8 cellular contexts compared by ENCODE assay signal in genomic region chr14:20412876-20413784, GRCh38. TPM values are rescaled to one million over a fixed set of nuclear protein-coding genes. Genes with fewer than 3 reads are reported as not detected.
DNase-seq lines count a peak whose midpoint lies in the region; ATAC-seq and TF ChIP-seq lines count a peak whose summit lies in the region.

Gene TEP1 (minus strand): TSS chr14:20413501. CDS start chr14:20408439, 5,062 bp downstream.

- H4K91ac ChIP-seq in IMR-90 (ENCODE audit: insufficient read depth, low read depth, low read length): peak within 1 kb of the TSS; percentile 83

- ATAC-seq in GM21423 (IDR thresholded peaks at IDR 0.05; ENCODE audit: unreplicated experiment): peak; percentile 66
- peak; percentile 93 for ATAC-seq in IMR-90 (ENCODE audit: low read depth)

- POLR2A ChIA-PET in Caco-2 (lab: Charles Lee) (interaction anchor here (0.6 to 2.0 kb wide), 8 partner anchors 42 to 167 kb away, joined by 3 to 11 read pairs (median 5); partner anchors contain the start of genes APEX1, OSGEP, PARP2 and PIP4P1), IMR-90 (lab: Charles Lee; ENCODE audit: unreplicated experiment) (interaction anchor here (0.6 to 0.7 kb wide), 2 partner anchors 22 to 48 kb away, joined by 7 to 18 read pairs; partner anchors contain the start of gene PIP4P1)

- H3K18ac ChIP-seq in IMR-90 (ENCODE audit: low read depth, low read length): peak within 1 kb of the TSS; percentile 50

- peak within 1 kb of the TSS; percentile 87 for H4K5ac ChIP-seq in IMR-90 (ENCODE audit: low read depth, low read length)

- peak; percentile 80 for TF ChIP-seq POLR2A in IMR-90 (IDR thresholded peaks at IDR 0.05; ENCODE audit: low read depth, low read length)

- peak within 1 kb of the TSS; percentile 13 for H2AK5ac ChIP-seq in IMR-90 (ENCODE audit: low read depth, low read length)

- H3K27me3 ChIP-seq in Caco-2 (replicated peaks; ENCODE audit: control insufficient read depth, insufficient read depth, low read length) (no peaks in the 10 kb centered on the region), IMR-90 (ENCODE audit: control insufficient read depth, insufficient read depth, low read length) (0 out of 2 replicates have a peak, but pooled peaks cover 1% of the 10 kb centered on the region), mononuclear cell (ENCODE audit: insufficient read depth, low read length) (no peaks in the 10 kb centered on the region)

- peak within 1 kb of the TSS; percentile 86 for H3K9ac ChIP-seq in IMR-90 (ENCODE audit: low read depth, low read length)

- TF ChIP-seq CTCF in Caco-2 (IDR thresholded peaks at IDR 0.05; ENCODE audit: insufficient read depth in 1 of 2, low read depth in 1 of 2, low read length in 1 of 2, severe bottlenecking in 1 of 2, unreplicated experiment in 1 of 2) (no peak), IMR-90 (conservative IDR thresholded peaks at IDR 0.05; ENCODE audit: low read depth, low read length) (no peak)

- peaks cover 4 to 27% of the 10 kb centered on the region in 2 experiments; a peak in 3 of 4 replicates for H3K79me1 ChIP-seq in IMR-90 (ENCODE audit: low read depth in 1 of 2, low read length in 2 of 2)

- BruUV-seq in Caco-2 (replicated peaks; lab: Mats Ljungman, UMichigan) (no TSS peak), IMR-90 (replicated peaks; lab: Mats Ljungman, UMichigan) (no TSS peak)

- CTCF ChIA-PET in Caco-2 (lab: Charles Lee): interaction anchor here (0.6 kb wide), 1 partner anchor 245 kb away, joined by 3 read pairs; no protein-coding TSS in a partner anchor
- CTCF ChIA-PET in IMR-90 (lab: Yijun Ruan, JAX): interaction anchor here (0.6 kb wide), 2 partner anchors 73 to 218 kb away, joined by 3 to 5 read pairs; no protein-coding TSS in a partner anchor

- H2AFZ ChIP-seq in IMR-90 (replicated peaks; ENCODE audit: low read length, poor library complexity): peak within 1 kb of the TSS; percentile 99

- peak within 1 kb of the TSS; percentile 42; the same call in 1 of the 3 replicates for H2BK15ac ChIP-seq in IMR-90 (ENCODE audit: low read depth, low read length)

- H2BK20ac ChIP-seq in IMR-90 (ENCODE audit: low read depth, low read length): no peak within 1 kb of the TSS; the same call in 1 of the 2 replicates

- no peaks in the 10 kb centered on the region for H4K20me1 ChIP-seq in IMR-90 (ENCODE audit: insufficient read depth, low read length)

- peak within 1 kb of the TSS; percentile 86 for H3K14ac ChIP-seq in IMR-90 (replicated peaks; ENCODE audit: low read depth, low read length)

- H3K9me3 Mint-ChIP-seq in Caco-2 (ENCODE audit: unreplicated experiment): no peaks in the 10 kb centered on the region

- peaks cover 31% of the 10 kb centered on the region for H3K4me1 ChIP-seq in Caco-2
- peaks cover 6% of the 10 kb centered on the region for H3K4me1 ChIP-seq in IMR-90 (ENCODE audit: control insufficient read depth, insufficient read depth, low read length)
- H3K4me1 ChIP-seq in mononuclear cell (ENCODE audit: insufficient read depth, low read length): peaks cover 46% of the 10 kb centered on the region

- dilution Hi-C loops in IMR-90 (cut with HindIII; ENCODE audit: low sequenced_read_pairs, unreplicated experiment): no loop called here

- intact Hi-C loops in Caco-2 (cut with micrococcal nuclease; ENCODE audit: unreplicated experiment): loop anchor here (1.0 to 10.0 kb wide), 3 partner anchors 56 to 194 kb away; partner anchors contain the start of gene PNP
- intact Hi-C loops in IMR-90 (cut with micrococcal nuclease): loop anchor here (1.0 to 2.0 kb wide), 3 partner anchors 43 to 270 kb away; partner anchors contain the start of gene PARP2

- 0% methylated on average over 9 of the region's 44 CpGs; no CpG with 5 or more reads in 1 of the 2 experiments for WGBS in IMR-90 (ENCODE audit: extremely low coverage in 2 of 2, insufficient read length in 1 of 2), 2 experiments

- DNase-seq in Caco-2: peak; percentile 85 to 88
- peak; percentile 79 for DNase-seq in IMR-90
- DNase-seq in OCI-M1 (lab: John Stamatoyannopoulos, UW): peak; percentile 80
- peak; percentile 52 for DNase-seq in activated T-cell treated with anti-CD3 and anti-CD28 coated beads for 4 hours
- DNase-seq in epithelial cell of prostate (ENCODE audit: low read depth, low spot score): no peak
- peak; percentile 50 to 59 for DNase-seq in stimulated activated CD8-positive, alpha-beta memory T cell treated with anti-CD3 and anti-CD28 coated beads, Interleukin-2, amount 100 ng/mL, for 1 hour (ENCODE audit: low read depth in 2 of 2)

- H3K4me3 Mint-ChIP-seq in Caco-2 (ENCODE audit: unreplicated experiment): peak within 1 kb of the TSS; percentile 97

- peaks cover 6% of the 10 kb centered on the region for H3K36me3 Mint-ChIP-seq in Caco-2 (ENCODE audit: insufficient read depth, unreplicated experiment)

- H3K23ac ChIP-seq in IMR-90 (ENCODE audit: low read depth, low read length): peak within 1 kb of the TSS; percentile 90

- H3K9me1 ChIP-seq in IMR-90 (ENCODE audit: insufficient read depth, low read length): 0 out of 2 replicates have a peak, but pooled peaks cover 4% of the 10 kb centered on the region

- in situ Hi-C loops in IMR-90 (cut with MboI; ENCODE audit: low sequenced_read_pairs): loop anchor here (5.0 to 10.0 kb wide), 2 partner anchors 199 to 272 kb away; partner anchors contain the start of genes ANG and RNASE4

- no peaks in the 10 kb centered on the region for H3K27me3 Mint-ChIP-seq in Caco-2 (ENCODE audit: insufficient read depth, unreplicated experiment)

- H3K27ac Mint-ChIP-seq in Caco-2 (ENCODE audit: unreplicated experiment): peak within 1 kb of the TSS; percentile 93

- no peaks in the 10 kb centered on the region for H3K36me3 ChIP-seq in Caco-2 (ENCODE audit: control insufficient read depth, insufficient read depth, low read length)
- peaks cover 2% of the 10 kb centered on the region for H3K36me3 ChIP-seq in IMR-90 (ENCODE audit: control insufficient read depth, insufficient read depth, low read length)

- H3K4me2 ChIP-seq in IMR-90 (ENCODE audit: low read depth, low read length): peak within 1 kb of the TSS; percentile 99

- peak within 1 kb of the TSS; percentile 87 for H3K4ac ChIP-seq in IMR-90 (ENCODE audit: low read depth, low read length)

- peak within 1 kb of the TSS; percentile 80 for H2AK9ac ChIP-seq in IMR-90 (replicated peaks; ENCODE audit: low read depth, low read length, poor library complexity)

- H3K56ac ChIP-seq in IMR-90 (ENCODE audit: extremely low read depth, insufficient read depth, low read length): peak within 1 kb of the TSS; percentile 81

- H4K8ac ChIP-seq in IMR-90 (ENCODE audit: low read depth in 2 of 2, low read length in 2 of 2): peak within 1 kb of the TSS; percentile 81 to 92

- peak within 1 kb of the TSS; percentile 97 for H3K4me3 ChIP-seq in Caco-2 (ENCODE audit: low read depth, low read length)
- H3K4me3 ChIP-seq in IMR-90 (ENCODE audit: insufficient read depth, low read depth, low read length): peak within 1 kb of the TSS; percentile 79
- peak within 1 kb of the TSS; percentile 72 for H3K4me3 ChIP-seq in mononuclear cell (ENCODE audit: low read length)

- H3K27ac ChIP-seq in IMR-90 (ENCODE audit: insufficient read depth, low read length): peak within 1 kb of the TSS; percentile 98
- peak within 1 kb of the TSS; percentile 95 for H3K27ac ChIP-seq in epithelial cell of prostate

- H3K9me3 ChIP-seq in Caco-2: no peaks in the 10 kb centered on the region
- H3K9me3 ChIP-seq in IMR-90 (ENCODE audit: control insufficient read depth, insufficient read depth, low read length): no peaks in the 10 kb centered on the region
- no peaks in the 10 kb centered on the region for H3K9me3 ChIP-seq in mononuclear cell (ENCODE audit: low read depth, low read length)

- peaks cover 18% of the 10 kb centered on the region for H3K4me1 Mint-ChIP-seq in Caco-2 (ENCODE audit: low read depth, unreplicated experiment)

- peak within 1 kb of the TSS; percentile 89 for H2BK5ac ChIP-seq in IMR-90 (ENCODE audit: low read depth, low read length, poor library complexity, severe bottlenecking)

- H2BK120ac ChIP-seq in IMR-90 (ENCODE audit: low read depth, low read length): peak within 1 kb of the TSS; percentile 70

- no peak for TF ChIP-seq RAD21 in IMR-90 (IDR thresholded peaks at IDR 0.05; ENCODE audit: low read length)

TF ChIP-seq in IMR-90, 13 proteins besides CTCF, POLR2A, EP300 and RAD21:
- 0 out of 2 replicates have a peak, but pooled peaks have one; percentile 16 for TF ChIP-seq BHLHE40 (IDR thresholded peaks at IDR 0.05; ENCODE audit: low read depth, low read length)
- TF ChIP-seq MXI1 (IDR thresholded peaks at IDR 0.05; ENCODE audit: borderline replicate concordance, low read depth, low read length): 0 out of 2 replicates have a peak, but pooled peaks have one; percentile 21
- no peak for TF ChIP-seq RCOR1 (IDR thresholded peaks at IDR 0.05; ENCODE audit: insufficient replicate concordance, low read length)
- peak; percentile 57; the same call in 1 of the 2 replicates for TF ChIP-seq MAZ (IDR thresholded peaks at IDR 0.05; ENCODE audit: borderline replicate concordance, low read depth, low read length)
- no peak for TF ChIP-seq FOS (IDR thresholded peaks at IDR 0.05; ENCODE audit: low read depth, low read length)
- no peak for TF ChIP-seq SMC3 (IDR thresholded peaks at IDR 0.05; ENCODE audit: low read depth, low read length)

RNA-seq across cellular contexts. Expression of gene TEP1, which starts in this region (rescaled TPM):
- total RNA-seq in Caco-2 (2022) (18.8 and 23.2 TPM in 2 replicates), IMR-90 (2012; rRNA removed) (7.8 and 12.4 TPM in 2 replicates), mononuclear cell (17.3 TPM)
- polyA plus RNA-seq in IMR-90 (2012; rRNA removed): 9.8 and 10.7 TPM in 2 replicates
- polyA plus RNA-seq in IMR-90 (2012; cell fraction: cytosol; rRNA removed): 3.6 and 5.5 TPM in 2 replicates
- 45.5 and 45.9 TPM in 2 replicates for polyA plus RNA-seq in IMR-90 (2012; cell fraction: nucleus; rRNA removed; ENCODE audit: low replicate concordance)
